21 cellular contexts compared by ENCODE assay signal in the genomic region with DNA sequence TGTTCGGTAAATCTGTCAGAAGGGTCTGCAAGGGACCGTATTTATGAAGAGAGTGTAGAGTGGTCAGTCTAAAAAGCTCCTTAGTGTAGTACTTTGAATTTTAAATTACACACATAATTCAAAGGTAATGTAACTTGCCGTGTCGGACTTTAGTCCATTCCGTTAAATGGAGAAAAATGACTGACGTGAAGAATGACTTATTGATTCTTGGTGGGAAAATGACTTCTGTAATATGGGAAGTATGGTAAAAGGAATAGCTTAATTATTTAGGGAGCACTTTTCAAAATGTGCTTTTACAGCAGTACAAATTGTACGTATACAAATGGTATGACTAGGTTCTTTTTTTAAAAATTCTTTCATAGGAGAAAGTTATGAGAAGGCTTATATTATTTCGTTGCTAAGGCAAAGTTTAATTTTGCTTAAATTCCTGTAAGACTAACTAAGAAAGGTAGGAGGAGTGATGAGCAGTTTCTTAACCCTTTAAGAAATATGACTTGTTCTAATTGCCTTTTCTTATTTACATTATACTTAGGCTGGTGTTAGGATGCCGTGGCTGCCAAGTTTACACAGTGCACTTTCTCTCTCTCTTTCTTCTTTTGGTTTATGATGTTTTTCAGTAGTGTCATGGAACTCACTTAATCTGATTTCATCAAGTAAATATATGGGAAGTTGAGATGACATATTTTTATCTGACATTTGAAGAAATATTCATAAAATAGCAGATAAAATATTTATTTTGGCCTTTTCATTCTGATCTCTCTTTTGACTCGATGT.
DNase-seq lines count a peak whose midpoint lies in the region; ATAC-seq and TF ChIP-seq lines count a peak whose summit lies in the region.
"Had no signal": no experiment of that assay in that cellular context is flagged by ENCODE, and none has a peak within 500 bp of the region (broad histone marks: within the 10 kb centered on the region; RNA-seq: fewer than 3 reads in every experiment).

No MANE protein-coding gene starts in this region.

- peaks cover 0 to 11% (median 3%) of the 10 kb centered on the region in 11 donors for H3K9me3 Mint-ChIP-seq in naive thymus-derived CD4-positive, alpha-beta T cell
- H3K9me3 Mint-ChIP-seq: activated CD4-positive, alpha-beta memory T cell treated with anti-CD3 and anti-CD28 coated beads for 36 hours; activated T-helper 2 cell treated with anti-CD3 and anti-CD28 coated beads, Interferon-gamma antibody, Interleukin-2, Interleukin-4, amounts not matched to agents 10 μg/mL and 5 μg/mL and 100 μg/mL, durations not matched to agents 14 hours and 24 hours and 36 hours; memory B cell; stimulated activated naive B cell treated with anti-CD40 and anti-IgM and Interleukin-4, amounts not matched to agents 10 μg/mL and 1 μg/mL and 100 μg/mL, for 72 hours had no signal

- CTCF ChIA-PET in naive thymus-derived CD4-positive, alpha-beta T cell (lab: Charles Lee): no interaction called here

- H3K27me3 Mint-ChIP-seq in naive thymus-derived CD4-positive, alpha-beta T cell: no peaks in the 10 kb centered on the region
- H3K27me3 Mint-ChIP-seq: activated CD4-positive, alpha-beta memory T cell treated with anti-CD3 and anti-CD28 coated beads for 36 hours; memory B cell; stimulated activated naive B cell treated with anti-CD40 and anti-IgM and Interleukin-4, amounts not matched to agents 10 μg/mL and 1 μg/mL and 100 μg/mL, for 72 hours had no signal

- no peak overlapping the region for H3K27ac ChIP-seq in iPS-20b (ENCODE audit: low read length)
- H3K27ac ChIP-seq in tibial artery: peak overlapping the region; percentile 65
- H3K27ac ChIP-seq in effector memory CD4-positive, alpha-beta T cell (ENCODE audit: insufficient read depth, low read length, poor library complexity, severe bottlenecking): no peak overlapping the region
- no peak overlapping the region for H3K27ac ChIP-seq in naive thymus-derived CD4-positive, alpha-beta T cell (ENCODE audit: low read depth, low read length)
- H3K27ac ChIP-seq: spleen, suprapubic skin had no signal

- peaks cover 0 to 18% (median 15%) of the 10 kb centered on the region in 5 donors for H3K36me3 Mint-ChIP-seq in naive thymus-derived CD4-positive, alpha-beta T cell
- H3K36me3 Mint-ChIP-seq: activated CD4-positive, alpha-beta memory T cell treated with anti-CD3 and anti-CD28 coated beads for 36 hours had no signal

- H3K4me3 ChIP-seq in iPS-20b (ENCODE audit: low read length): peak overlapping the region; percentile 14; the same call in 1 of the 2 replicates
- peak overlapping the region; percentile 12 to 15 for H3K4me3 ChIP-seq in tibial artery
- no peak overlapping the region for H3K4me3 ChIP-seq in effector memory CD4-positive, alpha-beta T cell (ENCODE audit: insufficient read depth, low read depth, low read length, poor library complexity, severe bottlenecking)
- H3K4me3 ChIP-seq in naive thymus-derived CD4-positive, alpha-beta T cell (ENCODE audit: low read length): no peak overlapping the region
- H3K4me3 ChIP-seq: ovary, spleen, suprapubic skin had no signal

- peaks cover 0 to 4% (median 0%) of the 10 kb centered on the region in 7 donors for H3K4me1 Mint-ChIP-seq in naive thymus-derived CD4-positive, alpha-beta T cell
- H3K4me1 Mint-ChIP-seq: stimulated activated naive B cell treated with anti-CD40 and anti-IgM and Interleukin-4, amounts not matched to agents 10 μg/mL and 1 μg/mL and 100 μg/mL, for 72 hours had no signal

- POLR2A ChIA-PET in naive thymus-derived CD4-positive, alpha-beta T cell (lab: Charles Lee): no interaction called here

- H3K27ac Mint-ChIP-seq in naive thymus-derived CD4-positive, alpha-beta T cell: no peak overlapping the region
- H3K27ac Mint-ChIP-seq: activated CD4-positive, alpha-beta memory T cell treated with anti-CD3 and anti-CD28 coated beads for 36 hours; activated naive CD4-positive, alpha-beta T cell treated with anti-CD3 and anti-CD28 coated beads, Interleukin-2, amount 50 U/mL, for 72 hours; activated T-helper 2 cell treated with anti-CD3 and anti-CD28 coated beads, Interferon-gamma antibody, Interleukin-2, Interleukin-4, amounts not matched to agents 10 μg/mL and 5 μg/mL and 100 μg/mL, durations not matched to agents 14 hours and 24 hours and 36 hours; memory B cell; stimulated activated naive B cell treated with anti-CD40 and anti-IgM and Interleukin-4, amounts not matched to agents 10 μg/mL and 1 μg/mL and 100 μg/mL, for 72 hours had no signal

- H3K4me1 ChIP-seq in iPS-20b (ENCODE audit: insufficient read depth, low read length) (peaks cover 22% of the 10 kb centered on the region), tibial artery (peaks cover 0 to 53% (median 13%) of the 10 kb centered on the region in 4 donors)
- no peaks in the 10 kb centered on the region for H3K4me1 ChIP-seq in effector memory CD4-positive, alpha-beta T cell (ENCODE audit: control insufficient read depth, insufficient read depth, low read length, poor library complexity, severe bottlenecking)
- no peaks in the 10 kb centered on the region for H3K4me1 ChIP-seq in naive thymus-derived CD4-positive, alpha-beta T cell (ENCODE audit: control insufficient read depth in 2 of 2, insufficient read depth in 2 of 2, low read length in 2 of 2)
- H3K4me1 ChIP-seq: spleen had no signal

- no peak for ATAC-seq in GM19397 (IDR thresholded peaks at IDR 0.05; ENCODE audit: unreplicated experiment)
- no peak for ATAC-seq in naive thymus-derived CD4-positive, alpha-beta T cell
- ATAC-seq: activated naive CD4-positive, alpha-beta T cell treated with anti-CD3 and anti-CD28 coated beads, Interleukin-2, amount 50 U/mL, for 72 hours; stimulated activated naive B cell treated with anti-CD40 and anti-IgM and Interleukin-4, amounts not matched to agents 10 μg/mL and 1 μg/mL and 100 μg/mL, for 72 hours had no signal

- TF ChIP-seq CTCF in tibial artery (IDR thresholded peaks at IDR 0.05): no peak

- H3K4me3 Mint-ChIP-seq in naive thymus-derived CD4-positive, alpha-beta T cell: no peak overlapping the region
- H3K4me3 Mint-ChIP-seq: activated CD4-positive, alpha-beta memory T cell treated with anti-CD3 and anti-CD28 coated beads for 36 hours; memory B cell; stimulated activated naive B cell treated with anti-CD40 and anti-IgM and Interleukin-4, amounts not matched to agents 10 μg/mL and 1 μg/mL and 100 μg/mL, for 72 hours had no signal

- intact Hi-C loops in tibial artery (cut with DNase I; ENCODE audit: low total_unique reads): no loop called here
- intact Hi-C loops in naive thymus-derived CD4-positive, alpha-beta T cell (cut with micrococcal nuclease): no loop called here

- no peaks in the 10 kb centered on the region for H3K9me3 ChIP-seq in iPS-20b (ENCODE audit: insufficient read depth, low read depth, low read length)
- H3K9me3 ChIP-seq in tibial artery: no peaks in the 10 kb centered on the region
- no peaks in the 10 kb centered on the region for H3K9me3 ChIP-seq in effector memory CD4-positive, alpha-beta T cell (ENCODE audit: control insufficient read depth, low read length)
- H3K9me3 ChIP-seq in naive thymus-derived CD4-positive, alpha-beta T cell (ENCODE audit: control insufficient read depth in 2 of 3, low read length in 3 of 3): no peaks in the 10 kb centered on the region
- H3K9me3 ChIP-seq: ovary, spleen, suprapubic skin had no signal

- 0 out of 2 replicates have a peak overlapping the region, but pooled peaks have one; percentile 12 for H3K9ac ChIP-seq in iPS-20b (ENCODE audit: low read depth, low read length)

- H3K27me3 ChIP-seq in iPS-20b (ENCODE audit: insufficient read depth, low read length) (no peaks in the 10 kb centered on the region), tibial artery (no peaks in the 10 kb centered on the region)
- no peaks in the 10 kb centered on the region for H3K27me3 ChIP-seq in effector memory CD4-positive, alpha-beta T cell (replicated peaks; ENCODE audit: control insufficient read depth, insufficient read depth, low read length, poor library complexity, severe bottlenecking)
- no peaks in the 10 kb centered on the region for H3K27me3 ChIP-seq in naive thymus-derived CD4-positive, alpha-beta T cell (ENCODE audit: control insufficient read depth in 2 of 2, insufficient read depth in 2 of 2, low read length in 2 of 2)
- H3K27me3 ChIP-seq: ovary, spleen, suprapubic skin had no signal

- peak; percentile 13 for DNase-seq in NCI-H510A treated with DMSO at 0.1 percent for 48 hours (lab: John Stamatoyannopoulos, UW)
- DNase-seq in NCI-H510A (lab: John Stamatoyannopoulos, UW): no peak
- DNase-seq in SHP77 treated with DMSO at 0.1 percent for 48 hours (lab: John Stamatoyannopoulos, UW): peak; percentile 65
- DNase-seq in tibial artery: no peak
- DNase-seq in effector memory CD4-positive, alpha-beta T cell: no peak
- DNase-seq in naive thymus-derived CD4-positive, alpha-beta T cell: no peak
- DNase-seq: ACHN; activated CD4-positive, alpha-beta memory T cell treated with anti-CD3 and anti-CD28 coated beads for 36 hours; central memory CD4-positive, alpha-beta T cell; Karpas-422; spleen; stimulated activated CD4-positive, alpha-beta T cell treated with anti-CD3 and anti-CD28 coated beads, Interleukin-4, amount 100 ng/mL, for 1 hour; stimulated activated naive B cell treated with anti-CD40 and anti-IgM and Interleukin-4, amounts not matched to agents 10 μg/mL and 1 μg/mL and 100 μg/mL, for 72 hours; T1000 had no signal

- H3K36me3 ChIP-seq in iPS-20b (ENCODE audit: insufficient read depth, low read depth, low read length): no peaks in the 10 kb centered on the region
- no peaks in the 10 kb centered on the region for H3K36me3 ChIP-seq in tibial artery
- H3K36me3 ChIP-seq in effector memory CD4-positive, alpha-beta T cell (ENCODE audit: control insufficient read depth, insufficient read depth, low read length): no peaks in the 10 kb centered on the region
- H3K36me3 ChIP-seq in naive thymus-derived CD4-positive, alpha-beta T cell (ENCODE audit: control insufficient read depth in 2 of 3, insufficient read depth in 3 of 3, low read length in 3 of 3): no peaks in the 10 kb centered on the region
- H3K36me3 ChIP-seq: ovary, spleen, suprapubic skin had no signal

Comparison
In these comparisons a context has a peak if more than half of its experiments do, and no peak if none do; other contexts are left out.
1. DNase-seq: peak in NCI-H510A treated with DMSO at 0.1 percent for 48 hours (single experiment) and SHP77 treated with DMSO at 0.1 percent for 48 hours (single experiment); none in NCI-H510A (single experiment), tibial artery (0 of 2), effector memory CD4-positive, alpha-beta T cell (0 of 3) and naive thymus-derived CD4-positive, alpha-beta T cell (0 of 9).
2. H3K27ac ChIP-seq: peak in tibial artery (2 of 2); none in iPS-20b (single experiment), effector memory CD4-positive, alpha-beta T cell (single experiment) and naive thymus-derived CD4-positive, alpha-beta T cell (single experiment).
3. H3K4me3 ChIP-seq: peak in iPS-20b (single experiment) and tibial artery (2 of 2); none in effector memory CD4-positive, alpha-beta T cell (single experiment) and naive thymus-derived CD4-positive, alpha-beta T cell (single experiment).